26 cellular contexts compared by ENCODE assay signal in genomic region chr3:29144361-29144760, GRCh38.
DNase-seq lines count a peak whose midpoint lies in the region; FAIRE-seq and TF ChIP-seq lines count a peak whose summit lies in the region.
"Had no signal": no experiment of that assay in that cellular context is flagged by ENCODE, and none has a peak within 500 bp of the region (broad histone marks: within the 10 kb centered on the region; RNA-seq: fewer than 3 reads in every experiment).

No MANE protein-coding gene starts in this region.

- H3K9ac ChIP-seq in endothelial cell of umbilical vein (replicated peaks; ENCODE audit: extremely low read depth, insufficient read depth, low read length) (no peak overlapping the region), MM.1S (ENCODE audit: low read length) (no peak overlapping the region)

- BruUV-seq in A673 (replicated peaks; lab: Mats Ljungman, UMichigan) (no TSS peak), endothelial cell of umbilical vein (replicated peaks; lab: Mats Ljungman, UMichigan) (no TSS peak)

- H3K4me1 Mint-ChIP-seq in nephron (peaks cover 39% of the 10 kb centered on the region), endothelial cell (ENCODE audit: unreplicated experiment) (peaks cover 21% of the 10 kb centered on the region)
- H3K4me1 Mint-ChIP-seq: activated naive CD4-positive, alpha-beta T cell treated with anti-CD3 and anti-CD28 coated beads, Interleukin-2, amount 50 U/mL, for 24 hours; natural killer cell had no signal

- H3F3A ChIP-seq in MM.1S (ENCODE audit: insufficient read depth, low read length) = no peaks in the 10 kb centered on the region

- H3K4me1 ChIP-seq in A673 (ENCODE audit: insufficient read depth, low read length, poor library complexity, severe bottlenecking) = peaks cover 21% of the 10 kb centered on the region
- H3K4me1 ChIP-seq in endothelial cell of umbilical vein (ENCODE audit: control insufficient read depth, extremely low read depth, insufficient read depth, low read length) = peaks cover 20% of the 10 kb centered on the region
- no peaks in the 10 kb centered on the region for H3K4me1 ChIP-seq in MM.1S (ENCODE audit: low read length)
- H3K4me1 ChIP-seq: A549 had no signal

- intact Hi-C loops in A673 (cut with micrococcal nuclease; ENCODE audit: unreplicated experiment) = no loop called here
- intact Hi-C loops in endothelial cell of umbilical vein (cut with micrococcal nuclease) = loop anchor here (2.0 kb wide), 1 partner anchor 136 kb away; the partner anchor contains the start of gene RBMS3

- H3K4me2 ChIP-seq in endothelial cell of umbilical vein (ENCODE audit: insufficient read depth, low read length) = no peak overlapping the region
- H3K4me2 ChIP-seq in MM.1S (ENCODE audit: low read depth, low read length) = no peak overlapping the region
- H3K4me2 ChIP-seq: A549, GM23338 had no signal

- POLR2A ChIA-PET in A673 (lab: Charles Lee; ENCODE audit: low non-redundant PET) (no interaction called here), endothelial cell of umbilical vein (lab: Charles Lee) (no interaction called here)

- no peak overlapping the region for H3K4me3 ChIP-seq in A673 (ENCODE audit: low read depth, low read length, poor library complexity, severe bottlenecking)
- H3K4me3 ChIP-seq in endothelial cell of umbilical vein (replicated peaks in 1 of 3; ENCODE audit: insufficient read depth in 1 of 3, low read depth in 1 of 3, low read length in 3 of 3) = no peak overlapping the region
- H3K4me3 ChIP-seq in MM.1S (ENCODE audit: low read length) = no peak overlapping the region
- H3K4me3 ChIP-seq: A549, GM23338, left ventricle myocardium inferior, upper lobe of left lung had no signal

- dilution Hi-C loops in endothelial cell of umbilical vein (cut with MboI; ENCODE audit: extremely low pct_ligation_motif_present, low sequenced_read_pairs) = no loop called here

- no peaks in the 10 kb centered on the region for H3K27me3 Mint-ChIP-seq in nephron (ENCODE audit: low read depth)
- H3K27me3 Mint-ChIP-seq in endothelial cell (ENCODE audit: unreplicated experiment) = no peaks in the 10 kb centered on the region
- H3K27me3 Mint-ChIP-seq: activated naive CD4-positive, alpha-beta T cell treated with anti-CD3 and anti-CD28 coated beads, Interleukin-2, amount 50 U/mL, for 24 hours had no signal

- H4K20me1 ChIP-seq in endothelial cell of umbilical vein (replicated peaks; ENCODE audit: control insufficient read depth, extremely low read depth, insufficient read depth, low read length) (no peaks in the 10 kb centered on the region), MM.1S (ENCODE audit: insufficient read depth, low read length) (no peaks in the 10 kb centered on the region)

- H3K36me3 ChIP-seq in A673 (ENCODE audit: insufficient read depth, low read length, poor library complexity, severe bottlenecking) (no peaks in the 10 kb centered on the region), endothelial cell of umbilical vein (ENCODE audit: control insufficient read depth in 2 of 2, extremely low read depth in 1 of 2, insufficient read depth in 2 of 2, low read length in 2 of 2) (no peaks in the 10 kb centered on the region), MM.1S (replicated peaks; ENCODE audit: insufficient read depth, low read length) (no peaks in the 10 kb centered on the region)
- H3K36me3 ChIP-seq: BE2C, left ventricle myocardium inferior, upper lobe of left lung had no signal

- TF ChIP-seq POLR2A in endothelial cell of umbilical vein (IDR thresholded peaks at IDR 0.05; ENCODE audit: low read depth, low read length) = no peak

- no peak overlapping the region for H2AFZ ChIP-seq in endothelial cell of umbilical vein (ENCODE audit: low read depth, low read length)
- H2AFZ ChIP-seq in MM.1S (ENCODE audit: low read length) = no peak overlapping the region
- H2AFZ ChIP-seq: GM23338 had no signal

- no peaks in the 10 kb centered on the region for H3K9me1 ChIP-seq in endothelial cell of umbilical vein (replicated peaks; ENCODE audit: control insufficient read depth, extremely low read depth, insufficient read depth, low read length)

- no peak overlapping the region for H3K4me3 Mint-ChIP-seq in nephron
- no peak overlapping the region for H3K4me3 Mint-ChIP-seq in endothelial cell (ENCODE audit: unreplicated experiment)
- H3K4me3 Mint-ChIP-seq: activated naive CD4-positive, alpha-beta T cell treated with anti-CD3 and anti-CD28 coated beads, Interleukin-2, amount 50 U/mL, for 24 hours; GM23338; natural killer cell had no signal

- H3K36me3 Mint-ChIP-seq in nephron (ENCODE audit: low read depth) (no peaks in the 10 kb centered on the region), endothelial cell (ENCODE audit: low read depth, unreplicated experiment) (no peaks in the 10 kb centered on the region)
- H3K36me3 Mint-ChIP-seq: activated naive CD4-positive, alpha-beta T cell treated with anti-CD3 and anti-CD28 coated beads, Interleukin-2, amount 50 U/mL, for 24 hours; natural killer cell had no signal

- H3K79me2 ChIP-seq in endothelial cell of umbilical vein (ENCODE audit: control insufficient read depth, insufficient read depth, low read length) (no peaks in the 10 kb centered on the region), MM.1S (ENCODE audit: low read length) (no peaks in the 10 kb centered on the region)

- DNase-seq in A673 (ENCODE audit: low spot score) = peak; percentile 24
- DNase-seq in NCI-H1048 (lab: John Stamatoyannopoulos, UW) = peak; percentile 54
- peak; percentile 85 for DNase-seq in endothelial cell of umbilical vein (ENCODE audit: low read depth, low spot score)
- no peak for DNase-seq in HuH-7 (ENCODE audit: low spot score)
- DNase-seq in endothelial cell (ENCODE audit: low spot score) = no peak
- no peak for DNase-seq in MM.1S
- DNase-seq in DMS79 (lab: John Stamatoyannopoulos, UW) = no peak
- DNase-seq: activated CD4-positive, alpha-beta T cell treated with anti-CD3 and anti-CD28 coated beads, Interleukin-2, amount 50 U/mL, for 48 hours; activated CD8-positive, alpha-beta memory T cell treated with anti-CD3 and anti-CD28 coated beads, Interleukin-2, amount 50 U/mL, for 4 hours; central memory CD4-positive, alpha-beta T cell; DMS153; hippocampal formation; midbrain; natural killer cell; NCI-H2029; posterior cingulate gyrus; stimulated activated CD8-positive, alpha-beta memory T cell treated with anti-CD3 and anti-CD28 coated beads, Interleukin-4, amount 100 ng/mL, for 48 hours; upper lobe of left lung had no signal

- H3K27ac Mint-ChIP-seq in nephron (peak overlapping the region; percentile 73 to 92 (median 91)), endothelial cell (ENCODE audit: unreplicated experiment) (no peak overlapping the region)
- H3K27ac Mint-ChIP-seq: activated naive CD4-positive, alpha-beta T cell treated with anti-CD3 and anti-CD28 coated beads, Interleukin-2, amount 50 U/mL, for 24 hours; GM23338; natural killer cell had no signal

- H3K9me3 Mint-ChIP-seq in nephron (no peaks in the 10 kb centered on the region), endothelial cell (ENCODE audit: unreplicated experiment) (no peaks in the 10 kb centered on the region)
- H3K9me3 Mint-ChIP-seq: activated naive CD4-positive, alpha-beta T cell treated with anti-CD3 and anti-CD28 coated beads, Interleukin-2, amount 50 U/mL, for 24 hours; GM23338 had no signal

- no peaks in the 10 kb centered on the region for H3K9me2 ChIP-seq in MM.1S (replicated peaks; ENCODE audit: insufficient read depth, low read length)

- H3K27ac ChIP-seq in A673 (ENCODE audit: low read depth, low read length, poor library complexity, severe bottlenecking) = no peak overlapping the region
- no peak overlapping the region for H3K27ac ChIP-seq in endothelial cell of umbilical vein (ENCODE audit: insufficient read depth, low read depth, low read length)
- H3K27ac ChIP-seq in MM.1S (ENCODE audit: low read length) = no peak overlapping the region
- H3K27ac ChIP-seq: A549, left ventricle myocardium inferior, upper lobe of left lung had no signal

- CTCF ChIA-PET in A673 (lab: Charles Lee) = interaction anchor here (1.0 to 1.2 kb wide), 2 partner anchors 9 to 620 kb away, joined by 4 to 7 read pairs; no protein-coding TSS in a partner anchor
- CTCF ChIA-PET in endothelial cell of umbilical vein (lab: Charles Lee) = interaction anchor here (0.7 to 1.8 kb wide), 6 partner anchors 10 to 229 kb away, joined by 3 to 7 read pairs (median 3); no protein-coding TSS in a partner anchor

- FAIRE-seq in endothelial cell of umbilical vein (lab: Jason Lieb, UNC) = peak; percentile 57
- FAIRE-seq: A549, G401.6, HepG2 had no signal

- no peaks in the 10 kb centered on the region for H3K27me3 ChIP-seq in A673 (replicated peaks; ENCODE audit: insufficient read depth, low read depth, low read length, poor library complexity)
- no peaks in the 10 kb centered on the region for H3K27me3 ChIP-seq in endothelial cell of umbilical vein (ENCODE audit: control insufficient read depth in 2 of 2, insufficient read depth in 2 of 2, low read length in 2 of 2)
- no peaks in the 10 kb centered on the region for H3K27me3 ChIP-seq in MM.1S (replicated peaks; ENCODE audit: insufficient read depth, low read length)
- H3K27me3 ChIP-seq: BE2C, upper lobe of left lung had no signal

- H3K9me3 ChIP-seq in A673 (ENCODE audit: low read depth, low read length, poor library complexity, severe bottlenecking) (no peaks in the 10 kb centered on the region), endothelial cell of umbilical vein (replicated peaks; ENCODE audit: control insufficient read depth, insufficient read depth, low read length) (no peaks in the 10 kb centered on the region), MM.1S (replicated peaks; ENCODE audit: insufficient read depth, low read length) (no peaks in the 10 kb centered on the region)
- H3K9me3 ChIP-seq: A549, BE2C, left ventricle myocardium inferior, upper lobe of left lung had no signal

- TF ChIP-seq CTCF in A673 (conservative IDR thresholded peaks at IDR 0.05; ENCODE audit: low read depth, low read length) (no peak), endothelial cell of umbilical vein (IDR thresholded peaks at IDR 0.05; ENCODE audit: extremely low read depth in 1 of 2, insufficient read depth in 1 of 2, low read depth in 1 of 2, low read length in 2 of 2) (no peak), nephron (IDR thresholded peaks at IDR 0.05; ENCODE audit: unreplicated experiment in 3 of 3) (no peak), endothelial cell (IDR thresholded peaks at IDR 0.05; ENCODE audit: unreplicated experiment) (no peak), MM.1S (IDR thresholded peaks at IDR 0.05; ENCODE audit: low read length) (no peak)

TF ChIP-seq in endothelial cell of umbilical vein, 7 proteins besides CTCF, POLR2A, EP300 and RAD21:
- no peak for TF ChIP-seq MAX (IDR thresholded peaks at IDR 0.05; ENCODE audit: insufficient read depth, insufficient read length)
- no peak for TF ChIP-seq MYC (IDR thresholded peaks at IDR 0.05; ENCODE audit: low read depth, low read length)

Comparison
In these comparisons a context has a peak if more than half of its experiments do, and no peak if none do; other contexts are left out.
1. DNase-seq: peak in A673 (single experiment), NCI-H1048 (single experiment) and endothelial cell of umbilical vein (single experiment); none in HuH-7 (single experiment), endothelial cell (single experiment), MM.1S (single experiment) and DMS79 (single experiment).